ENCODE assay signal across 9 cellular contexts in the genomic region with DNA sequence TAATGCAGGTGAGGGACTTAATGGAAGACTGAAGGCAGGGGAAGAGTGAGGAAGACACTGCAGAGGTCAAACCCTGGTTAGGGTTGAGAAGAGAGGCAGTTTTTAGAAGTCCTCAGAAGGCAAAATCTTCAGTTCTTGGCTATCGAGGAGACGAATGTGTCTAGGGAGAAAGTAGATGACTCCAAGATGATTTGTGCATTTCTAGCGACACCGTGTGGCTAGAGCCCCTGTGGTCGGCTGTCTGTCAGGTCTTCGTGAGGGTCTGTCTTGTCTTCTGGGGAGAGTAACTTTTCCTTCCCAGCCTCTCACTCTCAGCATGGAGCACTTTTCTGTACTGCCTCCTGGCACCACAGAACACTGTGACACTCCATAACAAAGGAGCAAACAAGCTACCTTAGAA.
DNase-seq lines count a peak whose midpoint lies in the region; ATAC-seq and TF ChIP-seq lines count a peak whose summit lies in the region.
"Had no signal": no experiment of that assay in that cellular context is flagged by ENCODE, and none has a peak within 500 bp of the region (broad histone marks: within the 10 kb centered on the region; RNA-seq: fewer than 3 reads in every experiment).

No MANE protein-coding gene starts in this region.

- no peaks in the 10 kb centered on the region for H3K36me3 Mint-ChIP-seq in activated naive CD4-positive, alpha-beta T cell treated with anti-CD3 and anti-CD28 coated beads for 36 hours (ENCODE audit: low read depth)
- no peaks in the 10 kb centered on the region for H3K36me3 Mint-ChIP-seq in activated naive CD8-positive, alpha-beta T cell treated with anti-CD3 and anti-CD28 coated beads, Interleukin-2, amount 50 U/mL, for 24 hours (ENCODE audit: low read depth)

- H3K79me2 ChIP-seq in Karpas-422 (ENCODE audit: low read length) = no peaks in the 10 kb centered on the region

- DNase-seq in activated naive CD4-positive, alpha-beta T cell treated with anti-CD3 and anti-CD28 coated beads for 36 hours = peak; percentile 50
- no peak for DNase-seq in activated naive CD4-positive, alpha-beta T cell treated with Interleukin-2 at 50 U/mL for 16 hours
- peak; percentile 84 for DNase-seq in Karpas-422
- DNase-seq in activated naive CD8-positive, alpha-beta T cell treated with anti-CD3 and anti-CD28 coated beads, Interleukin-2, amount 50 U/mL, for 24 hours = peak; percentile 20
- no peak for DNase-seq in left lung
- DNase-seq in NCI-H2196 treated with DMSO at 0.1 percent for 48 hours (lab: John Stamatoyannopoulos, UW; ENCODE audit: unreplicated experiment) = no peak
- DNase-seq in sigmoid colon = no peak
- DNase-seq: naive B cell had no signal

- no peak overlapping the region for H2AFZ ChIP-seq in Karpas-422 (ENCODE audit: low read length)

- no peak for TF ChIP-seq POLR2A in sigmoid colon (IDR thresholded peaks at IDR 0.05)

- H3K4me2 ChIP-seq in Karpas-422 (ENCODE audit: low read depth, low read length, poor library complexity, severe bottlenecking) = no peak overlapping the region

- no peaks in the 10 kb centered on the region for H3K36me3 ChIP-seq in Karpas-422 (ENCODE audit: insufficient read depth, low read length)
- H3K36me3 ChIP-seq in left lung = no peaks in the 10 kb centered on the region
- no peaks in the 10 kb centered on the region for H3K36me3 ChIP-seq in sigmoid colon

- H3K27me3 Mint-ChIP-seq in activated naive CD4-positive, alpha-beta T cell treated with anti-CD3 and anti-CD28 coated beads for 36 hours (ENCODE audit: low read depth) = peaks cover 4% of the 10 kb centered on the region
- H3K27me3 Mint-ChIP-seq in activated naive CD8-positive, alpha-beta T cell treated with anti-CD3 and anti-CD28 coated beads, Interleukin-2, amount 50 U/mL, for 24 hours = peaks cover 12% of the 10 kb centered on the region

- H4K20me1 ChIP-seq in Karpas-422 (ENCODE audit: insufficient read depth, low read depth, low read length) = no peaks in the 10 kb centered on the region

- no peak for ATAC-seq in activated naive CD8-positive, alpha-beta T cell treated with anti-CD3 and anti-CD28 coated beads, Interleukin-2, amount 50 U/mL, for 24 hours
- ATAC-seq in left lung (peak; percentile 53), GM21515 (IDR thresholded peaks at IDR 0.05; ENCODE audit: unreplicated experiment) (no peak)

- H3K9me3 Mint-ChIP-seq in activated naive CD4-positive, alpha-beta T cell treated with anti-CD3 and anti-CD28 coated beads for 36 hours = peaks cover 1% of the 10 kb centered on the region
- H3K9me3 Mint-ChIP-seq in activated naive CD8-positive, alpha-beta T cell treated with anti-CD3 and anti-CD28 coated beads, Interleukin-2, amount 50 U/mL, for 24 hours = no peaks in the 10 kb centered on the region

- no peak overlapping the region for H3K27ac Mint-ChIP-seq in activated naive CD4-positive, alpha-beta T cell treated with anti-CD3 and anti-CD28 coated beads for 36 hours
- H3K27ac Mint-ChIP-seq in activated naive CD8-positive, alpha-beta T cell treated with anti-CD3 and anti-CD28 coated beads, Interleukin-2, amount 50 U/mL, for 24 hours = no peak overlapping the region
- H3K27ac Mint-ChIP-seq: naive B cell had no signal

- H3K9ac ChIP-seq in Karpas-422 (ENCODE audit: low read length) = no peak overlapping the region

- WGBS in sigmoid colon, 2 donors = 18 to 28% methylated on average over 6 of the region's 6 CpGs

- H3K9me3 ChIP-seq in Karpas-422 (ENCODE audit: low read length) (no peaks in the 10 kb centered on the region), left lung (no peaks in the 10 kb centered on the region), sigmoid colon (no peaks in the 10 kb centered on the region)

- CTCF ChIA-PET in activated naive CD4-positive, alpha-beta T cell treated with anti-CD3 and anti-CD28 coated beads for 36 hours (lab: Charles Lee) = interaction anchor here (0.6 kb wide), 1 partner anchor 271 kb away, joined by 3 read pairs; no protein-coding TSS in a partner anchor

- H3K9me2 ChIP-seq in Karpas-422 (replicated peaks; ENCODE audit: insufficient read depth, low read length) = no peaks in the 10 kb centered on the region

- H3K4me3 ChIP-seq in Karpas-422 (ENCODE audit: low read length) = no peak overlapping the region
- H3K4me3 ChIP-seq in left lung = no peak overlapping the region
- no peak overlapping the region for H3K4me3 ChIP-seq in sigmoid colon

- TF ChIP-seq EP300 in sigmoid colon (IDR thresholded peaks at IDR 0.05) = no peak

- intact Hi-C loops in activated naive CD4-positive, alpha-beta T cell treated with anti-CD3 and anti-CD28 coated beads for 36 hours (cut with micrococcal nuclease) = loop anchor here (1.0 to 5.0 kb wide), 2 partner anchors 270 to 861 kb away; no protein-coding TSS in a partner anchor
- intact Hi-C loops in left lung (cut with DNase I) = no loop called here
- intact Hi-C loops in sigmoid colon (cut with DNase I) = no loop called here

- H3K4me1 Mint-ChIP-seq in activated naive CD4-positive, alpha-beta T cell treated with anti-CD3 and anti-CD28 coated beads for 36 hours (ENCODE audit: low read depth) = no peaks in the 10 kb centered on the region
- H3K4me1 Mint-ChIP-seq in activated naive CD8-positive, alpha-beta T cell treated with anti-CD3 and anti-CD28 coated beads, Interleukin-2, amount 50 U/mL, for 24 hours = no peaks in the 10 kb centered on the region

- no peak overlapping the region for H3K4me3 Mint-ChIP-seq in activated naive CD4-positive, alpha-beta T cell treated with anti-CD3 and anti-CD28 coated beads for 36 hours
- no peak overlapping the region for H3K4me3 Mint-ChIP-seq in activated naive CD8-positive, alpha-beta T cell treated with anti-CD3 and anti-CD28 coated beads, Interleukin-2, amount 50 U/mL, for 24 hours

- H3K4me1 ChIP-seq in Karpas-422 (ENCODE audit: low read length) = no peaks in the 10 kb centered on the region
- H3K4me1 ChIP-seq in left lung = no peaks in the 10 kb centered on the region
- peaks cover 0 to 8% (median 8%) of the 10 kb centered on the region in 4 donors for H3K4me1 ChIP-seq in sigmoid colon

- no peaks in the 10 kb centered on the region for H3K27me3 ChIP-seq in Karpas-422 (ENCODE audit: low read length)
- H3K27me3 ChIP-seq in left lung = peaks cover 0 to 5% of the 10 kb centered on the region in 2 donors
- H3K27me3 ChIP-seq in sigmoid colon = no peaks in the 10 kb centered on the region

- H3K27ac ChIP-seq in Karpas-422 (ENCODE audit: low read length) (no peak overlapping the region), left lung (no peak overlapping the region), sigmoid colon (no peak overlapping the region)

- TF ChIP-seq CTCF in left lung (IDR thresholded peaks at IDR 0.05) = peak in 1 of 2 donors; percentile 13
- peak in 1 of 4 experiments; percentile 14 for TF ChIP-seq CTCF in sigmoid colon (IDR thresholded peaks at IDR 0.05)

Comparison
In these comparisons a context has a peak if more than half of its experiments do, and no peak if none do; other contexts are left out.
1. DNase-seq: peak in activated naive CD4-positive, alpha-beta T cell treated with anti-CD3 and anti-CD28 coated beads for 36 hours (single experiment), Karpas-422 (single experiment) and activated naive CD8-positive, alpha-beta T cell treated with anti-CD3 and anti-CD28 coated beads, Interleukin-2, amount 50 U/mL, for 24 hours (single experiment); none in activated naive CD4-positive, alpha-beta T cell treated with Interleukin-2 at 50 U/mL for 16 hours (single experiment), left lung (0 of 2), NCI-H2196 treated with DMSO at 0.1 percent for 48 hours (single experiment) and sigmoid colon (single experiment).